10 cellular contexts compared by ENCODE assay signal in the genomic region with DNA sequence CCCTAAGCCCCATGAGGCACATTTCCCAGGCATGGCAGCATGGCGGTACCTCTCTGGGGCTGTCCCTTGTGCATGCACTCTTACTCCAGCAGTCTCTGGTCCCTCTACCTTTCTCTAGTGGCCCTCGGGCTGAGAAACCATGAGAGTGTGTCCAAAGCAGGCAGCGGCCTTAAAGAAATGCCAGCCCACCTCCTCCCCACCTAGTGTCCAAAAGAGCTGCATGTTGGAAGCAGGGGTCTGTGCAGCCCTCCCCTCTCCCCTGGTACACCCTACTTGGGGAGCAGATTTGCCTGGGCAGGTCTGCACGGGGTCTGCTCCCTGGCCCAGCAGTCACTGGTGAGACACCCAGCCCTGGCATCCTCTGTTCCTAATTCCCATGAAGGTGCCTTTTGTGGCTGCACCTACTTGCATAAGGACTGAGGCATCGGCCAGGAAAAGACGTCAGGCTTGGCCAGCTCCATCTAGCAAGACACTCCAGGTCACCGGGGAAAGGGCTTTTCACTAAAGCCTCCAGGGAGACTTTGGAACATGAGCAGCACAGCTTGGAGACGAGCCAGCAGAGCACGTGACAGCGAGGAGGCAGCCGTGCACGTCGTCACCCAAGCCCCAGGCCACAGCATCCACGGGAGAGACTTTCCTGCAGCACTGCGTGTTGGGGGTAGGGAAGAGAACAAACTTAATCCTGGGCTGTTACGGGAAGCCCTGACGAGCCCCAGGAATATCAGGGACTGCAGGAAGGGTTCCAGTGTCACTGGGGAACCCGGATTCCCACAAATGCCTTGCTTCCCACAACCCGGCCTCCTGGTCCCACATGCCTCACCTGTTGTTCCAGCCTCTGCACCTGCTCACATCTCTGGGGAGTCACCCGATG. TPM values are rescaled to one million over a fixed set of nuclear protein-coding genes. Genes with fewer than 3 reads are reported as not detected.
DNase-seq lines count a peak whose midpoint lies in the region; ATAC-seq and TF ChIP-seq lines count a peak whose summit lies in the region.
"Had no signal": no experiment of that assay in that cellular context is flagged by ENCODE, and none has a peak within 500 bp of the region (broad histone marks: within the 10 kb centered on the region; RNA-seq: fewer than 3 reads in every experiment).

No MANE protein-coding gene starts in this region.

- intact Hi-C loops in Calu3 (cut with micrococcal nuclease; ENCODE audit: unreplicated experiment) = no loop called here

- no peak overlapping the region for H3K27ac ChIP-seq in epithelial cell of prostate

- H3K27ac Mint-ChIP-seq in Calu3 (ENCODE audit: unreplicated experiment) = no peak overlapping the region
- peak overlapping the region; percentile 94 for H3K27ac Mint-ChIP-seq in nephron progenitor cell
- H3K27ac Mint-ChIP-seq: activated T-helper 17 cell treated with anti-CD3 and anti-CD28 coated beads, Interleukin-2, amount 50 U/mL, for 72 hours; GM23338 had no signal

- H3K27me3 Mint-ChIP-seq in Calu3 (ENCODE audit: unreplicated experiment) = peaks cover 73% of the 10 kb centered on the region
- H3K27me3 Mint-ChIP-seq in nephron progenitor cell (ENCODE audit: low read depth, poor library complexity) = peaks cover 16% of the 10 kb centered on the region
- H3K27me3 Mint-ChIP-seq: activated T-helper 17 cell treated with anti-CD3 and anti-CD28 coated beads, Interleukin-2, amount 50 U/mL, for 72 hours had no signal

- H3K4me3 Mint-ChIP-seq in Calu3 (ENCODE audit: low read depth, unreplicated experiment) = no peak overlapping the region
- peak overlapping the region; percentile 54 for H3K4me3 Mint-ChIP-seq in nephron progenitor cell
- H3K4me3 Mint-ChIP-seq: activated T-helper 17 cell treated with anti-CD3 and anti-CD28 coated beads, Interleukin-2, amount 50 U/mL, for 72 hours; GM23338 had no signal

- H3K36me3 Mint-ChIP-seq in Calu3 (ENCODE audit: insufficient read depth, unreplicated experiment) = peaks cover 5% of the 10 kb centered on the region
- no peaks in the 10 kb centered on the region for H3K36me3 Mint-ChIP-seq in nephron progenitor cell (ENCODE audit: low read depth)

- TF ChIP-seq CTCF in Calu3 (IDR thresholded peaks at IDR 0.05; ENCODE audit: unreplicated experiment) = no peak
- TF ChIP-seq CTCF in nephron progenitor cell (IDR thresholded peaks at IDR 0.05) = no peak

- no TSS peak for BruUV-seq in Calu3 (replicated peaks; lab: Mats Ljungman, UMichigan)

- H3K4me1 Mint-ChIP-seq in Calu3 (ENCODE audit: low read depth, unreplicated experiment) (peaks cover 26% of the 10 kb centered on the region), nephron progenitor cell (peaks cover 83% of the 10 kb centered on the region)
- H3K4me1 Mint-ChIP-seq: activated T-helper 17 cell treated with anti-CD3 and anti-CD28 coated beads, Interleukin-2, amount 50 U/mL, for 72 hours had no signal

- H3K9me3 Mint-ChIP-seq in Calu3 (ENCODE audit: low read depth, unreplicated experiment) (no peaks in the 10 kb centered on the region), nephron progenitor cell (no peaks in the 10 kb centered on the region)
- H3K9me3 Mint-ChIP-seq: activated T-helper 17 cell treated with anti-CD3 and anti-CD28 coated beads, Interleukin-2, amount 50 U/mL, for 72 hours; GM23338 had no signal

- CTCF ChIA-PET in Calu3 (lab: Charles Lee) = no interaction called here

- no peak for ATAC-seq in GM19397 (IDR thresholded peaks at IDR 0.05; ENCODE audit: unreplicated experiment)
- ATAC-seq in GM19455 (IDR thresholded peaks at IDR 0.05; ENCODE audit: unreplicated experiment) = no peak
- ATAC-seq in GM18498 (IDR thresholded peaks at IDR 0.05; ENCODE audit: unreplicated experiment) = no peak
- ATAC-seq: activated T-helper 17 cell treated with anti-CD3 and anti-CD28 coated beads, Interleukin-2, amount 50 U/mL, for 72 hours; GM23338 had no signal

- DNase-seq in Calu3 = peak; percentile 56
- DNase-seq in NCI-H2171 (lab: John Stamatoyannopoulos, UW) = peak; percentile 87
- peak; percentile 5 for DNase-seq in epithelial cell of prostate (ENCODE audit: low read depth, low spot score)
- no peak for DNase-seq in nephron progenitor cell
- DNase-seq in GM19238 (ENCODE audit: insufficient read length, low spot score) = no peak

RNA-seq across cellular contexts. Expression of gene TM2D3, which starts 38.8 kb away (rescaled TPM):
- 44.1 and 48.8 TPM in 2 replicates for total RNA-seq in Calu3 (2022)

Comparison
In these comparisons a context has a peak if more than half of its experiments do, and no peak if none do; other contexts are left out.
1. DNase-seq: peak in Calu3 (single experiment), NCI-H2171 (single experiment) and epithelial cell of prostate (single experiment); none in nephron progenitor cell (single experiment) and GM19238 (single experiment).